ENCODE assay signal across 8 cellular contexts in genomic region chr10:88881335-88881734, GRCh38. TPM values are rescaled to one million over a fixed set of nuclear protein-coding genes. Genes with fewer than 3 reads are reported as not detected.
DNase-seq lines count a peak whose midpoint lies in the region; ATAC-seq, FAIRE-seq and TF ChIP-seq lines count a peak whose summit lies in the region.

No MANE protein-coding gene starts in this region.

- no peak for DNase-seq in activated CD4-positive, alpha-beta T cell treated with anti-CD3 and anti-CD28 coated beads for 36 hours
- no peak for DNase-seq in activated CD4-positive, alpha-beta T cell treated with anti-CD3 and anti-CD28 coated beads, Interleukin-2, amount 50 U/mL, for 48 hours
- DNase-seq in activated naive CD4-positive, alpha-beta T cell treated with anti-CD3 and anti-CD28 coated beads, Interleukin-2, amount 50 U/mL, for 72 hours (ENCODE audit: low spot score in 2 of 2): no peak
- DNase-seq in keratinocyte (ENCODE audit: low read depth, low spot score): no peak
- no peak for DNase-seq in thoracic aorta (ENCODE audit: low spot score)
- DNase-seq in nucleus accumbens (lab: John Stamatoyannopoulos, UW): no peak
- DNase-seq in GOT3 (lab: John Stamatoyannopoulos, UW): no peak

- H4K20me1 ChIP-seq in keratinocyte (ENCODE audit: control insufficient read depth, extremely low read depth, insufficient read depth, low read length): no peaks in the 10 kb centered on the region

- POLR2A ChIA-PET in activated CD4-positive, alpha-beta T cell treated with anti-CD3 and anti-CD28 coated beads for 36 hours (lab: Charles Lee): interaction anchor here (0.6 to 0.9 kb wide), 2 partner anchors 109 to 451 kb away, joined by 3 to 4 read pairs; no protein-coding TSS in a partner anchor

- dilution Hi-C loops in keratinocyte (cut with MboI; ENCODE audit: extremely low pct_ligation_motif_present, low sequenced_read_pairs): no loop called here

- TF ChIP-seq CTCF in keratinocyte (optimal IDR thresholded peaks at IDR 0.05 in 1 of 3, IDR thresholded peaks at IDR 0.05 in 1 of 3, conservative IDR thresholded peaks at IDR 0.05 in 1 of 3; ENCODE audit: extremely low read depth in 1 of 3, insufficient read depth in 2 of 3, low read length in 3 of 3): no peak
- no peak for TF ChIP-seq CTCF in thoracic aorta (IDR thresholded peaks at IDR 0.05)

- H3K4me3 Mint-ChIP-seq in activated CD4-positive, alpha-beta T cell treated with anti-CD3 and anti-CD28 coated beads for 36 hours: peak overlapping the region; percentile 97

- H3K4me3 ChIP-seq in keratinocyte (ENCODE audit: control insufficient read depth in 2 of 3, extremely low read depth in 1 of 3, insufficient read depth in 2 of 3, low read depth in 1 of 3, low read length in 3 of 3): peak overlapping the region; percentile 80
- peak overlapping the region; percentile 87 for H3K4me3 ChIP-seq in thoracic aorta

- H3K4me2 ChIP-seq in keratinocyte (ENCODE audit: control insufficient read depth, extremely low read depth, insufficient read depth, low read depth, low read length): peak overlapping the region; percentile 94

- H3K27ac Mint-ChIP-seq in activated CD4-positive, alpha-beta T cell treated with anti-CD3 and anti-CD28 coated beads for 36 hours: peak overlapping the region; percentile 98
- H3K27ac Mint-ChIP-seq in activated naive CD4-positive, alpha-beta T cell treated with anti-CD3 and anti-CD28 coated beads, Interleukin-2, amount 50 U/mL, for 72 hours: peak overlapping the region; percentile 92 to 93

- no peak for ATAC-seq in activated CD4-positive, alpha-beta T cell treated with anti-CD3 and anti-CD28 coated beads for 36 hours
- ATAC-seq in activated naive CD4-positive, alpha-beta T cell treated with anti-CD3 and anti-CD28 coated beads, Interleukin-2, amount 50 U/mL, for 72 hours: no peak
- ATAC-seq in thoracic aorta (ENCODE audit: insufficient number of reproducible peaks, low FRiP score, low read depth) (no peak), GM18858 (IDR thresholded peaks at IDR 0.05; ENCODE audit: unreplicated experiment) (no peak)

- H3K36me3 ChIP-seq in keratinocyte (ENCODE audit: control insufficient read depth in 2 of 2, extremely low read depth in 1 of 2, insufficient read depth in 2 of 2, low read length in 2 of 2) (peaks cover 0 to 3% of the 10 kb centered on the region in 2 experiments), thoracic aorta (no peaks in the 10 kb centered on the region)

- no peaks in the 10 kb centered on the region for H3K9me1 ChIP-seq in keratinocyte (ENCODE audit: control insufficient read depth, extremely low read depth, insufficient read depth, low read length)

- no peaks in the 10 kb centered on the region for H3K27me3 Mint-ChIP-seq in activated CD4-positive, alpha-beta T cell treated with anti-CD3 and anti-CD28 coated beads for 36 hours

- H3K27me3 ChIP-seq in keratinocyte (ENCODE audit: control insufficient read depth, extremely low read depth, insufficient read depth, low read length) (no peaks in the 10 kb centered on the region), thoracic aorta (replicated peaks; ENCODE audit: insufficient read depth) (no peaks in the 10 kb centered on the region)

- H2AFZ ChIP-seq in keratinocyte (ENCODE audit: control insufficient read depth, low read length): peak overlapping the region; percentile 66

- CTCF ChIA-PET in activated CD4-positive, alpha-beta T cell treated with anti-CD3 and anti-CD28 coated beads for 36 hours (lab: Charles Lee): interaction anchor here (0.6 to 4.5 kb wide), 9 partner anchors 11 to 86 kb away, joined by 3 to 32 read pairs (median 4); no protein-coding TSS in a partner anchor

- peaks cover 24% of the 10 kb centered on the region for H3K36me3 Mint-ChIP-seq in activated CD4-positive, alpha-beta T cell treated with anti-CD3 and anti-CD28 coated beads for 36 hours (ENCODE audit: low read depth)
- peaks cover 23 to 27% of the 10 kb centered on the region in 2 donors for H3K36me3 Mint-ChIP-seq in activated naive CD4-positive, alpha-beta T cell treated with anti-CD3 and anti-CD28 coated beads, Interleukin-2, amount 50 U/mL, for 72 hours

- H3K9ac ChIP-seq in keratinocyte (ENCODE audit: control insufficient read depth, extremely low read depth, insufficient read depth, low read length): peak overlapping the region; percentile 80

- H3K4me1 Mint-ChIP-seq in activated CD4-positive, alpha-beta T cell treated with anti-CD3 and anti-CD28 coated beads for 36 hours: peaks cover 73% of the 10 kb centered on the region

- H3K9me3 ChIP-seq in keratinocyte (ENCODE audit: control insufficient read depth, low read depth, low read length): no peaks in the 10 kb centered on the region
- no peaks in the 10 kb centered on the region for H3K9me3 ChIP-seq in thoracic aorta

- no peaks in the 10 kb centered on the region for H3K9me3 Mint-ChIP-seq in activated CD4-positive, alpha-beta T cell treated with anti-CD3 and anti-CD28 coated beads for 36 hours (ENCODE audit: low read depth)
- no peaks in the 10 kb centered on the region for H3K9me3 Mint-ChIP-seq in activated naive CD4-positive, alpha-beta T cell treated with anti-CD3 and anti-CD28 coated beads, Interleukin-2, amount 50 U/mL, for 72 hours

- H3K79me2 ChIP-seq in keratinocyte (ENCODE audit: control insufficient read depth, insufficient read depth, low read length): peaks cover 17% of the 10 kb centered on the region

- H3K4me1 ChIP-seq in keratinocyte (ENCODE audit: control insufficient read depth, extremely low read depth, insufficient read depth, low read length) (peaks cover 35% of the 10 kb centered on the region), thoracic aorta (ENCODE audit: control insufficient read depth in 1 of 2, low read depth in 2 of 2) (peaks cover 0 to 23% of the 10 kb centered on the region in 2 donors)

- intact Hi-C loops in activated CD4-positive, alpha-beta T cell treated with anti-CD3 and anti-CD28 coated beads for 36 hours (cut with DNase I, micrococcal nuclease): loop anchor here (2.0 to 10.0 kb wide), 5 partner anchors 33 to 1064 kb away; partner anchors contain the start of genes ATAD1 (in 1 of the 2), FAS (in 1 of the 2) and IFIT5 (in 1 of the 2)

- FAIRE-seq in keratinocyte (lab: Jason Lieb, UNC): no peak

- H3K27ac ChIP-seq in keratinocyte (ENCODE audit: control insufficient read depth, insufficient read depth, low read length) (peak overlapping the region; percentile 90), thoracic aorta (peak overlapping the region; percentile 70 to 81)

RNA-seq across cellular contexts. Expression of gene STAMBPL1, which starts 1.3 kb away (rescaled TPM):
- total RNA-seq in activated CD4-positive, alpha-beta T cell treated with anti-CD3 and anti-CD28 coated beads for 36 hours: 10 to 100 TPM; 36.6 to 40.2 TPM
- total RNA-seq in activated naive CD4-positive, alpha-beta T cell treated with anti-CD3 and anti-CD28 coated beads, Interleukin-2, amount 50 U/mL, for 72 hours: 10 to 100 TPM; 15.7 to 57.0 TPM
- 3.1 to 9.0 TPM (median 5.4 TPM) in 3 replicates for polyA plus RNA-seq in keratinocyte
- polyA plus RNA-seq in keratinocyte (2011; ENCODE audit: low read depth): 1.8 TPM
- 3.1 and 5.4 TPM in 2 replicates for polyA plus RNA-seq in keratinocyte (2011; cell fraction: cytosol; rRNA removed)
- polyA plus RNA-seq in keratinocyte (2011; cell fraction: nucleus; rRNA removed): 3.3 and 3.7 TPM in 2 replicates
- polyA plus RNA-seq in keratinocyte (2012; ENCODE audit: low replicate concordance): 1.7 and 4.4 TPM in 2 replicates
- 1.3 to 4.3 TPM (median 1.6 TPM) in 3 replicates for polyA minus RNA-seq in keratinocyte
- polyA minus RNA-seq in keratinocyte (2011; cell fraction: cytosol; rRNA and poly(A)+ RNA removed): 3.5 TPM
- polyA minus RNA-seq in keratinocyte (2011; cell fraction: nucleus; rRNA and poly(A)+ RNA removed): 2.0 TPM in 2 replicates
- 10 to 100 TPM in 1 of 2 donors, 1 to 10 TPM in 1; 2.2 to 10.0 TPM for total RNA-seq in thoracic aorta

RNA-seq across cellular contexts. Expression of gene ANKRD22, which starts 29.7 kb away (rescaled TPM):
- under 1 TPM; 0.37 TPM for total RNA-seq in activated CD4-positive, alpha-beta T cell treated with anti-CD3 and anti-CD28 coated beads for 36 hours
- total RNA-seq in activated naive CD4-positive, alpha-beta T cell treated with anti-CD3 and anti-CD28 coated beads, Interleukin-2, amount 50 U/mL, for 72 hours: under 1 TPM; 0.18 to 0.78 TPM
- 1.6 to 5.2 TPM (median 4.4 TPM) in 3 replicates for polyA plus RNA-seq in keratinocyte
- 29.6 TPM for polyA plus RNA-seq in keratinocyte (2011; ENCODE audit: low read depth)
- 1.7 and 3.7 TPM in 2 replicates for polyA plus RNA-seq in keratinocyte (2011; cell fraction: cytosol; rRNA removed)
- 2.7 and 4.9 TPM in 2 replicates for polyA plus RNA-seq in keratinocyte (2011; cell fraction: nucleus; rRNA removed)
- 1.3 and 39.8 TPM in 2 replicates for polyA plus RNA-seq in keratinocyte (2012; ENCODE audit: low replicate concordance)
- polyA minus RNA-seq in keratinocyte: 0.39 to 2.2 TPM (median 0.86 TPM) in 3 replicates
- 1.2 TPM for polyA minus RNA-seq in keratinocyte (2011; cell fraction: cytosol; rRNA and poly(A)+ RNA removed)
- 1.4 and 2.5 TPM in 2 replicates for polyA minus RNA-seq in keratinocyte (2011; cell fraction: nucleus; rRNA and poly(A)+ RNA removed)
- total RNA-seq in thoracic aorta: not detected
